ENCODE assay signal across 14 cellular contexts in the genomic region with DNA sequence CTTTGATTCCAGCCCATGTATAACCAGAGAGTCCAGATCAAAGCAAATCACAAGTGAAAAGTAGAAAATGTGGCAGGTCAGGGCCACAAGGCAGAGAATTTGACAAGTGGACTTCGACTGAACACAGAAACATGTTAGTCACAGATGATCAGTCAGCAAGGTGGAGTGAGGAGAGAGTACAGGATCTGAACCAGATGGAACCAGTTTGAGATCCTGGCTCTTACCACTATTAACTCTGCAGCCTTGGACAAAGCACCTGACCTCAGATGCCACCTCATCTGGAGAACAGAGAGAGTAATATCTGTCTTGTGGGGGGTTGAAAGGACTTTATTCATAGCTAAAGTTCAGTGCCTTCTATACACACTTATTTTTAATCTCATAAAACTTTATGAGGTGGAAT. TPM values are rescaled to one million over a fixed set of nuclear protein-coding genes. Genes with fewer than 3 reads are reported as not detected.
DNase-seq lines count a peak whose midpoint lies in the region; ATAC-seq, FAIRE-seq and TF ChIP-seq lines count a peak whose summit lies in the region.
"Had no signal": no experiment of that assay in that cellular context is flagged by ENCODE, and none has a peak within 500 bp of the region (broad histone marks: within the 10 kb centered on the region; RNA-seq: fewer than 3 reads in every experiment).

No MANE protein-coding gene starts in this region.

- POLR2A ChIA-PET in PC-3 (lab: Charles Lee; ENCODE audit: unreplicated experiment) = interaction anchor here (0.7 kb wide), 1 partner anchor 39 kb away, joined by 5 read pairs; the partner anchor contains the start of gene SLC16A9

- no peaks in the 10 kb centered on the region for H3K9me3 ChIP-seq in PC-3 (ENCODE audit: low read length)
- H3K9me3 ChIP-seq: vagina had no signal

- H3K9me2 ChIP-seq in PC-3 (replicated peaks; ENCODE audit: low read length) = no peaks in the 10 kb centered on the region

- no peak for FAIRE-seq in GM12892 (lab: Jason Lieb, UNC)

- H3F3A ChIP-seq in PC-3 (ENCODE audit: low read length, unreplicated experiment) = no peaks in the 10 kb centered on the region

- H3K4me1 ChIP-seq in PC-3 (ENCODE audit: insufficient read depth, low read length) = peaks cover 14% of the 10 kb centered on the region

- peak overlapping the region; percentile 24; the same call in 1 of the 2 replicates for H3K9ac ChIP-seq in PC-3 (ENCODE audit: low read length)

- CTCF ChIA-PET in PC-3 (lab: Charles Lee) = no interaction called here

- H3K4me2 ChIP-seq in PC-3 (ENCODE audit: low read length) = peak overlapping the region; percentile 16; the same call in 1 of the 2 replicates

- BruUV-seq in PC-3 (replicated peaks; lab: Mats Ljungman, UMichigan) = no TSS peak

- no peak for TF ChIP-seq POLR2A in GM12892 (IDR thresholded peaks at IDR 0.05; ENCODE audit: low read depth, low read length)

- H3K4me3 ChIP-seq in PC-3 (ENCODE audit: low read length) = no peak overlapping the region
- H3K4me3 ChIP-seq: vagina had no signal

- peak; percentile 55 for ATAC-seq in GM21786 (IDR thresholded peaks at IDR 0.05; ENCODE audit: unreplicated experiment)
- ATAC-seq in PC-3 = peak; percentile 93
- ATAC-seq in left colon = peak; percentile 95

- H3K79me2 ChIP-seq in PC-3 (ENCODE audit: low read length) = no peaks in the 10 kb centered on the region

- peak overlapping the region; percentile 76 for H3K27ac ChIP-seq in PC-3 (ENCODE audit: low read length)
- H3K27ac ChIP-seq: vagina had no signal

- no peaks in the 10 kb centered on the region for H3K27me3 ChIP-seq in PC-3 (ENCODE audit: low read length)
- H3K27me3 ChIP-seq: vagina had no signal

- intact Hi-C loops in PC-3 (cut with micrococcal nuclease) = loop anchor here (1.0 to 2.0 kb wide), 3 partner anchors 34 to 60 kb away; no protein-coding TSS in a partner anchor
- intact Hi-C loops in left colon (cut with DNase I, micrococcal nuclease) = no loop called here

- H3K36me3 ChIP-seq in PC-3 (ENCODE audit: low read depth, low read length) = no peaks in the 10 kb centered on the region
- H3K36me3 ChIP-seq: vagina had no signal

- H2AFZ ChIP-seq in PC-3 (ENCODE audit: low read length) = no peak overlapping the region

- TF ChIP-seq CTCF in PC-3 (conservative IDR thresholded peaks at IDR 0.05; ENCODE audit: low read depth, low read length) = no peak

- no peaks in the 10 kb centered on the region for H4K20me1 ChIP-seq in PC-3 (ENCODE audit: low read length)

- DNase-seq in GM12892 (ENCODE audit: insufficient read length) (peak; percentile 4), PC-3 (peak; percentile 82), left colon (no peak), dedifferentiated amniotic fluid mesenchymal stem cell (ENCODE audit: extremely low spot score) (no peak), HT-29 (ENCODE audit: low spot score) (no peak), NCI-H2196 (lab: John Stamatoyannopoulos, UW; ENCODE audit: unreplicated experiment) (no peak), epidermal melanocyte (ENCODE audit: insufficient read length, low spot score) (no peak)
- DNase-seq: activated T-cell treated with anti-CD3 and anti-CD28 coated beads, Interleukin-2, amount 50 U/mL, for 24 hours; cortex of kidney; NCI-H2107; stimulated activated CD4-positive, alpha-beta T cell treated with anti-CD3 and anti-CD28 coated beads, Interleukin-1b, Interleukin-23, amount 100 ng/mL, for 48 hours; SW 1271 had no signal

RNA-seq across cellular contexts. Expression of gene MRLN, which starts 4.4 kb away (rescaled TPM):
- polyA plus RNA-seq in GM12892 (2012; ENCODE audit: missing spikeins) = not detected
- total RNA-seq in PC-3 (2014; rRNA removed) (not detected in 2 replicates), left colon (not detected)
- not detected in 2 replicates for total RNA-seq in HT-29 (2014; rRNA removed; shearing (Covaris generic))
- total RNA-seq: vagina had no signal

RNA-seq across cellular contexts. Expression of gene SLC16A9, which starts 39.2 kb away (rescaled TPM):
- polyA plus RNA-seq in GM12892 (2012; ENCODE audit: missing spikeins) = 3.9 TPM
- total RNA-seq in PC-3 (2014; rRNA removed) (12.8 and 17.4 TPM in 2 replicates), left colon (10 to 100 TPM; 22.9 to 42.3 TPM)
- not detected in 2 replicates for total RNA-seq in HT-29 (2014; rRNA removed; shearing (Covaris generic))

Comparison
In these comparisons a context has a peak if more than half of its experiments do, and no peak if none do; other contexts are left out.
1. DNase-seq: peak in GM12892 (single experiment) and PC-3 (single experiment); none in left colon (0 of 2), dedifferentiated amniotic fluid mesenchymal stem cell (single experiment), HT-29 (single experiment), NCI-H2196 (single experiment) and epidermal melanocyte (single experiment).
2. RNA of gene SLC16A9, which starts 39.2 kb away (total RNA-seq): 22.9 to 42.3 TPM in left colon and 12.8 to 17.4 TPM in PC-3; not detected in HT-29; every median in the first group is over 10 times any median in the second.
3. Peak in every context shown above with its lines, with median percentiles within 50 percentile points of each other: ATAC-seq.